10 cellular contexts compared by ENCODE assay signal in the genomic region with DNA sequence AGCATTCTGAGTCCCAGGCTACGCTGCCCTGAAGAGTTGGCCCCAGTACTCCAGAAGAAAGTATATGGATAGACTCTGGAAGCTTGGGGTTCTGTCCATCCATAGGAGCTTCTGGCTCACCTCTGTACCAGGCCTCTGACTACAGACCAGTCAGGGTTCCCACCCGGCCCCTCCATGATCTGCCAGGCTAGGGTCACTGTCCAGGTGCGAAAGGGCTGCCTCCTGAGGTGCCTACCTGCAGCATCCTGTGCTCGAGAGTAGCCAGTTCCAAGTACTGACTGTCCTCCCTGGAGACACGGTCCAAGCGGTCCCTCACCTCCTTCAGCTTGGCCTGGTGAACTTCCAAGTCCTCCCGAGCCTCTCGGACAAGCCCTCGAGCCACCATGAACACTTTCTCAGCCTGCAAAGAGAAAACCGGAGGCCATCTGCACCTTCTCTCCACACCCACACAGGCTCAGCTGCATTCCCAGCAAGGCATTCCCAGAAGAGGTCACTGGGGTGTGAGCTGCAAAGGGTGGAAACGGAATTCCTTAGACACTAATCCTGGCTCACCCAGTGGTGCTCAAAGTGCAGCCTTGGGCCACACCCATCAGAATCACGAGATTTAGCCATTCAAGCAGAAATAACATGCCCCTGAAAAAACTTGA. TPM values are rescaled to one million over a fixed set of nuclear protein-coding genes. Genes with fewer than 3 reads are reported as not detected.
A peak's percentile ranks its signal among the peaks of the same experiment; 100 is the strongest.
DNase-seq lines count a peak whose midpoint lies in the region; TF ChIP-seq lines count a peak whose summit lies in the region.
"Had no signal": no experiment of that assay in that cellular context is flagged by ENCODE, and none has a peak within 500 bp of the region (broad histone marks: within the 10 kb centered on the region; RNA-seq: fewer than 3 reads in every experiment).

No MANE protein-coding gene starts in this region.

- H3K36me3 Mint-ChIP-seq in neural crest cell (ENCODE audit: low read depth), result peaks cover 4% of the 10 kb centered on the region

- no peaks in the 10 kb centered on the region for H3K27me3 ChIP-seq in esophagus squamous epithelium

- DNase-seq in A172 (ENCODE audit: low spot score) (peak; percentile 77), LHCN-M2 (ENCODE audit: low read depth) (peak; percentile 65), esophagus squamous epithelium (lab: John Stamatoyannopoulos, UW) (no peak), neural crest cell (ENCODE audit: low read depth, low spot score) (no peak), GOT3 (lab: John Stamatoyannopoulos, UW) (no peak), cerebellum (ENCODE audit: low spot score) (no peak), DMS79 (lab: John Stamatoyannopoulos, UW) (no peak)
- DNase-seq in activated naive CD4-positive, alpha-beta T cell treated with Interleukin-2 at 50 U/mL for 16 hours, result no peak
- DNase-seq: psoas muscle; stimulated activated CD8-positive, alpha-beta memory T cell treated with anti-CD3 and anti-CD28 coated beads, Interleukin-4, amount 100 ng/mL, for 48 hours had no signal

- H3K27me3 Mint-ChIP-seq in neural crest cell (ENCODE audit: low read depth), result no peaks in the 10 kb centered on the region

- peaks cover 26% of the 10 kb centered on the region for H3K4me1 Mint-ChIP-seq in neural crest cell

- peak overlapping the region; percentile 1 to 52 (median 23) for H3K4me3 ChIP-seq in esophagus squamous epithelium
- H3K4me3 ChIP-seq: psoas muscle had no signal

- H3K27ac ChIP-seq in esophagus squamous epithelium, result peak overlapping the region; percentile 95 to 98 (median 96)
- H3K27ac ChIP-seq: psoas muscle had no signal

- H3K4me1 ChIP-seq in esophagus squamous epithelium, result peaks cover 52 to 74% (median 59%) of the 10 kb centered on the region in 3 donors

- H3K36me3 ChIP-seq in esophagus squamous epithelium, result peaks cover 0 to 11% (median 0%) of the 10 kb centered on the region in 3 donors

- H3K4me3 Mint-ChIP-seq in neural crest cell, result peak overlapping the region; percentile 87

- peak in 1 of 4 donors; percentile 21 for TF ChIP-seq POLR2A in esophagus squamous epithelium (IDR thresholded peaks at IDR 0.05)

- 27 to 52% methylated on average over 6 to 8 of the region's 12 CpGs for WGBS in esophagus squamous epithelium, 2 donors

- intact Hi-C loops in esophagus squamous epithelium (cut with DNase I), result loop anchor here (2.0 kb wide), 1 partner anchor 161 kb away; no protein-coding TSS in a partner anchor

- H3K9me3 ChIP-seq in esophagus squamous epithelium, result no peaks in the 10 kb centered on the region
- H3K9me3 ChIP-seq: psoas muscle had no signal

- no peaks in the 10 kb centered on the region for H3K9me3 Mint-ChIP-seq in neural crest cell

- no peak for TF ChIP-seq CTCF in esophagus squamous epithelium (IDR thresholded peaks at IDR 0.05)
- no peak for TF ChIP-seq CTCF in neural crest cell (conservative IDR thresholded peaks at IDR 0.05)

- H3K27ac Mint-ChIP-seq in neural crest cell (ENCODE audit: unreplicated experiment), result no peak overlapping the region

RNA-seq across cellular contexts. Expression of gene PLXNB1, which starts 3.7 kb away (rescaled TPM):
- 24.9 and 66.5 TPM in 2 replicates for total RNA-seq in A172 (2014; rRNA removed; shearing (Covaris generic))
- total RNA-seq in LHCN-M2 (2014; rRNA removed) (21.5 and 23.4 TPM in 2 replicates), esophagus squamous epithelium (100 to 1,000 TPM in 3 of 4 donors, 10 to 100 TPM in 1; 57.7 to 215 (median 128) TPM), neural crest cell (161 and 180 TPM in 2 replicates), cerebellum (85.4 TPM)
- 8.8 TPM for polyA plus RNA-seq in LHCN-M2 (2012)

RNA-seq across cellular contexts. Expression of gene CCDC51, which starts 6.3 kb away (rescaled TPM):
- 42.7 and 49.8 TPM in 2 replicates for total RNA-seq in A172 (2014; rRNA removed; shearing (Covaris generic))
- total RNA-seq in LHCN-M2 (2014; rRNA removed) (28.8 and 29.8 TPM in 2 replicates), esophagus squamous epithelium (10 to 100 TPM; 15.1 to 31.3 (median 18.2) TPM), neural crest cell (12.4 TPM in 2 replicates), cerebellum (6.0 TPM)
- polyA plus RNA-seq in LHCN-M2 (2012), result 27.4 TPM

RNA-seq across cellular contexts. Expression of gene TMA7, which starts 6.5 kb away (rescaled TPM):
- total RNA-seq in A172 (2014; rRNA removed; shearing (Covaris generic)), result 556 and 560 TPM in 2 replicates
- 312 and 406 TPM in 2 replicates for total RNA-seq in LHCN-M2 (2014; rRNA removed)
- polyA plus RNA-seq in LHCN-M2 (2012), result 681 TPM
- 100 to 1,000 TPM; 293 to 431 (median 357) TPM for total RNA-seq in esophagus squamous epithelium
- total RNA-seq in neural crest cell, result 309 and 318 TPM in 2 replicates
- total RNA-seq in cerebellum, result 83.0 TPM

RNA-seq across cellular contexts. Expression of gene ATRIP, which starts 12.9 kb away (rescaled TPM):
- 8.1 and 14.6 TPM in 2 replicates for total RNA-seq in A172 (2014; rRNA removed; shearing (Covaris generic))
- total RNA-seq in LHCN-M2 (2014; rRNA removed) (13.9 and 14.1 TPM in 2 replicates), esophagus squamous epithelium (1 to 10 TPM; 4.8 to 8.9 (median 7.1) TPM), neural crest cell (21.8 and 22.1 TPM in 2 replicates), cerebellum (7.3 TPM)
- 7.8 TPM for polyA plus RNA-seq in LHCN-M2 (2012)

Comparison
In these comparisons a context has a peak if more than half of its experiments do, and no peak if none do; other contexts are left out.
1. DNase-seq: peak in A172 (single experiment) and LHCN-M2 (single experiment); none in esophagus squamous epithelium (single experiment), neural crest cell (single experiment), GOT3 (single experiment), cerebellum (single experiment), DMS79 (single experiment) and activated naive CD4-positive, alpha-beta T cell treated with Interleukin-2 at 50 U/mL for 16 hours (single experiment).